24 cellular contexts compared by ENCODE assay signal in the genomic region with DNA sequence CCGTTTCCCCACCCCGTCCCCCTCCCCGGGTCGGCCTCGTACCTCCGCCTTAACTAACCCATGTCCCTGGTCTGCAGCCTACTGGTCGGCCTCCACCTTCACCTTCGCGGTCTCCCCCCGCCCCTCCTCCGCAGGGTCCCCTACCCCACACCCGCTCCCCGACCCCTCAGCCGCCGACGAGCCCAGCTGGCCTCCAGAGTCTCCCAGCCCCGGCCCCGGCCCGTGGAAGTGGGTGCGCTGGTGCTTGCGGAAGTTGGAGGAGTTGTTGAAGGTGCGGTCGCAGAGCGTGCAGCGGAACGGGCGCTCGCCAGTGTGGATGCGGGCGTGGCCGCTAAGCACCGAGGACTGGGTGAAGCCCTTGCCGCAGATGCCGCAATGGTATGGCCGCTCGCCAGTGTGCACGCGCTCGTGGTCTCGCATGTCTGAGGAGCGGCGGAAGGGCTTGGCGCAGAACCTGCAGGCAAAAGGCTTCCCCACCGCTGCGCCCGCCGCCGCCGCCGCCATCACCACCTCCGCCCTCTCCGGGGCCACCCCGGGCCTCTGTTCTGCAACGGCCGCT.
"Had no signal": no experiment of that assay in that cellular context is flagged by ENCODE, and none has a peak within 500 bp of the region (broad histone marks: within the 10 kb centered on the region; RNA-seq: fewer than 3 reads in every experiment).

No MANE protein-coding gene starts in this region.

- H3K27me3 ChIP-seq: body of pancreas, colonic mucosa, left lung, sigmoid colon, testis, transverse colon had no signal

- ATAC-seq: activated CD4-positive, alpha-beta T cell treated with anti-CD3 and anti-CD28 coated beads for 36 hours; activated CD8-positive, alpha-beta memory T cell treated with anti-CD3 and anti-CD28 coated beads, Interleukin-2, amount 10 ng/mL, durations not matched to agents 7 days and 5 days; activated CD8-positive, alpha-beta T cell treated with anti-CD3 and anti-CD28 coated beads, Interleukin-2, amount 10 ng/mL, durations not matched to agents 7 days and 5 days; activated naive CD4-positive, alpha-beta T cell treated with anti-CD3 and anti-CD28 coated beads, Interleukin-2, amount 50 U/mL, for 72 hours; body of pancreas; left lung; naive thymus-derived CD8-positive, alpha-beta T cell; stimulated activated naive CD8-positive, alpha-beta T cell treated with anti-CD3 and anti-CD28 coated beads, Interleukin-15, Interleukin-2, amounts not matched to agents 100 U/mL and 50 U/mL, for 24 hours had no signal

- DNase-seq: activated CD4-positive, alpha-beta T cell treated with anti-CD3 and anti-CD28 coated beads for 36 hours; activated CD4-positive, CD25-positive, alpha-beta regulatory T cell; activated CD8-positive, alpha-beta memory T cell treated with anti-CD3 and anti-CD28 coated beads, Interleukin-2, amount 10 ng/mL, durations not matched to agents 7 days and 5 days; activated CD8-positive, alpha-beta T cell treated with anti-CD3 and anti-CD28 coated beads, Interleukin-2, amount 10 ng/mL, durations not matched to agents 7 days and 5 days; activated T-cell treated with anti-CD3 and anti-CD28 coated beads, Interleukin-2, amount 50 U/mL, for 48 hours; body of pancreas; cerebellar nuclear complex; colonic mucosa; effector CD8-positive, alpha-beta T cell; head of caudate nucleus; hippocampal formation; immature natural killer cell; kidney glomerular epithelial cell; sigmoid colon; stimulated activated CD4-positive, alpha-beta T cell treated with anti-CD3 and anti-CD28 coated beads, Interleukin-2, amount 100 ng/mL, for 48 hours; stimulated activated naive CD8-positive, alpha-beta T cell treated with anti-CD3 and anti-CD28 coated beads, Interleukin-15, Interleukin-2, amounts not matched to agents 100 U/mL and 50 U/mL, for 24 hours; T-helper 1 cell; transverse colon had no signal

- H3K4me3 ChIP-seq: body of pancreas, colonic mucosa, left lung, sigmoid colon, transverse colon had no signal

- H3K9me3 ChIP-seq: body of pancreas, colonic mucosa, left lung, sigmoid colon, testis, transverse colon had no signal

- FAIRE-seq: frontal cortex, urothelium cell line had no signal

- H3K27ac ChIP-seq: body of pancreas, colonic mucosa, sigmoid colon, transverse colon had no signal

- H3K36me3 ChIP-seq: colonic mucosa had no signal
